15 cellular contexts compared by ENCODE assay signal in the genomic region with DNA sequence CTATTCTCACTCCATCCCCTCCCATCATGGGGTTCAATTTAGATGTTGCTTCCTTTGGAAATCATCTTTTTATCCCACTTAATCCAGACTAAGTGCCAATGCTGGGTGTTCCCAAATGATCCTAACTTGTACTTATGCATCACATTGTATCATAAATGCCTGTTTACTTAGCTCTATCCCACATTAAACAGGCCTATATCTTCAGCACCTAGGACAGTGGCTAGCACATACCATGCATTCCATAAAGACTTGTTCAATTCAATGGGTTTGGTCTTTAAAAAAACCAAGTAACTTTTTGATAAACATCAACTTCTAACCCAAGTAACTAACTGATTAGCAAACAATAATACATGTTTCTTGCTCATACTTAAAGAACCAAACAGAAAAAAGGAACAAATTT. TPM values are rescaled to one million over a fixed set of nuclear protein-coding genes. Genes with fewer than 3 reads are reported as not detected.
A peak's percentile ranks its signal among the peaks of the same experiment; 100 is the strongest.
DNase-seq lines count a peak whose midpoint lies in the region; ATAC-seq and TF ChIP-seq lines count a peak whose summit lies in the region.
"Had no signal": no experiment of that assay in that cellular context is flagged by ENCODE, and none has a peak within 500 bp of the region (broad histone marks: within the 10 kb centered on the region; RNA-seq: fewer than 3 reads in every experiment).

No MANE protein-coding gene starts in this region.

- ATAC-seq in IMR-90 (ENCODE audit: low read depth), result peak; percentile 77
- ATAC-seq in GM21390 (IDR thresholded peaks at IDR 0.05; ENCODE audit: unreplicated experiment), result no peak
- ATAC-seq in HG02610 (IDR thresholded peaks at IDR 0.05; ENCODE audit: unreplicated experiment), result no peak
- ATAC-seq: natural killer cell treated with Interleukin-12 subunit alpha and Interleukin-12 subunit beta and Interleukin-15 and Interleukin-18, amount 100 ng/mL, for 72 hours had no signal

- H2BK5ac ChIP-seq in IMR-90 (ENCODE audit: low read depth, low read length, poor library complexity, severe bottlenecking), result no peak overlapping the region

- peaks cover 2% of the 10 kb centered on the region for H3K36me3 ChIP-seq in IMR-90 (ENCODE audit: control insufficient read depth, insufficient read depth, low read length)
- H3K36me3 ChIP-seq: Peyer's patch had no signal

- no peak overlapping the region for H3K56ac ChIP-seq in IMR-90 (ENCODE audit: extremely low read depth, insufficient read depth, low read length)

- H3K27ac Mint-ChIP-seq in T-helper 2 cell treated with Interferon-gamma antibody and Interleukin-4, amounts not matched to agents 5 μg/mL and 100 μg/mL, for 36 hours, result no peak overlapping the region
- H3K27ac Mint-ChIP-seq: natural killer cell treated with Interleukin-12 subunit alpha and Interleukin-12 subunit beta and Interleukin-15 and Interleukin-18, amount 100 ng/mL, for 72 hours had no signal

- peaks cover 8% of the 10 kb centered on the region for H3K36me3 Mint-ChIP-seq in T-helper 2 cell treated with Interferon-gamma antibody and Interleukin-4, amounts not matched to agents 5 μg/mL and 100 μg/mL, for 36 hours (ENCODE audit: low read depth)
- H3K36me3 Mint-ChIP-seq: natural killer cell treated with Interleukin-12 subunit alpha and Interleukin-12 subunit beta and Interleukin-15 and Interleukin-18, amount 100 ng/mL, for 72 hours had no signal

- no peak overlapping the region for H2BK20ac ChIP-seq in IMR-90 (ENCODE audit: low read depth, low read length)

- H3K9me3 Mint-ChIP-seq in T-helper 2 cell treated with Interferon-gamma antibody and Interleukin-4, amounts not matched to agents 5 μg/mL and 100 μg/mL, for 36 hours, result no peaks in the 10 kb centered on the region
- H3K9me3 Mint-ChIP-seq: natural killer cell treated with Interleukin-12 subunit alpha and Interleukin-12 subunit beta and Interleukin-15 and Interleukin-18, amount 100 ng/mL, for 72 hours had no signal

- POLR2A ChIA-PET in IMR-90 (lab: Charles Lee; ENCODE audit: unreplicated experiment), result no interaction called here

- TF ChIP-seq POLR2A in IMR-90 (IDR thresholded peaks at IDR 0.05; ENCODE audit: low read depth, low read length), result no peak

- in situ Hi-C loops in IMR-90 (cut with MboI; ENCODE audit: low sequenced_read_pairs) (loop anchor here (10.0 kb wide), 1 partner anchor 215 kb away; a partner anchor contains a TSS), astrocyte of the cerebellum (cut with HindIII; ENCODE audit: low sequenced_read_pairs) (no loop called here)

- DNase-seq in AG10803 (ENCODE audit: low read depth), result peak; percentile 34
- peak; percentile 54 for DNase-seq in IMR-90
- DNase-seq in astrocyte of the cerebellum (ENCODE audit: low read depth), result peak; percentile 18
- peak; percentile 45 for DNase-seq in iPS-NIHi11 (ENCODE audit: low spot score)
- DNase-seq in T-helper 2 cell treated with Interferon-gamma antibody and Interleukin-4, amounts not matched to agents 5 μg/mL and 100 μg/mL, for 36 hours (ENCODE audit: low spot score), result no peak
- no peak for DNase-seq in NCI-H2227 treated with DMSO at 0.1 percent for 48 hours (lab: John Stamatoyannopoulos, UW)
- DNase-seq: activated CD4-positive, CD25-positive, alpha-beta regulatory T cell treated with anti-CD3 and anti-CD28 coated beads, Interleukin-2, amount 50 U/mL, for 72 hours; activated effector memory CD4-positive, alpha-beta T cell treated with anti-CD3 and anti-CD28 coated beads, Interleukin-2, amount 50 U/mL, for 16 hours; effector CD4-positive, alpha-beta T cell; NCI-H2029 treated with DMSO at 0.1 percent for 48 hours; Peyer's patch; stimulated activated naive CD4-positive, alpha-beta T cell had no signal

- H4K20me1 ChIP-seq in IMR-90 (ENCODE audit: insufficient read depth, low read length), result peaks cover 86% of the 10 kb centered on the region

- peaks cover 8% of the 10 kb centered on the region for H3K4me1 Mint-ChIP-seq in T-helper 2 cell treated with Interferon-gamma antibody and Interleukin-4, amounts not matched to agents 5 μg/mL and 100 μg/mL, for 36 hours (ENCODE audit: low read depth)

- TF ChIP-seq RAD21 in IMR-90 (IDR thresholded peaks at IDR 0.05; ENCODE audit: low read length), result no peak

- no peak overlapping the region for H2BK120ac ChIP-seq in IMR-90 (ENCODE audit: low read depth, low read length)

- H2BK15ac ChIP-seq in IMR-90 (ENCODE audit: low read depth, low read length), result no peak overlapping the region

- H4K8ac ChIP-seq in IMR-90 (ENCODE audit: low read depth in 2 of 2, low read length in 2 of 2), result no peak overlapping the region

- H3K27ac ChIP-seq in IMR-90 (ENCODE audit: insufficient read depth, low read length), result no peak overlapping the region
- H3K27ac ChIP-seq: Peyer's patch had no signal

- intact Hi-C loops in IMR-90 (cut with micrococcal nuclease), result loop anchor here (5.0 kb wide), 1 partner anchor 37 kb away; no protein-coding TSS in a partner anchor

- H2AK5ac ChIP-seq in IMR-90 (ENCODE audit: low read depth, low read length), result no peak overlapping the region

- CTCF ChIA-PET in IMR-90 (lab: Yijun Ruan, JAX), result no interaction called here

- H2AFZ ChIP-seq in IMR-90 (replicated peaks; ENCODE audit: low read length, poor library complexity), result no peak overlapping the region

- peaks cover 37 to 74% of the 10 kb centered on the region in 2 experiments for H3K79me1 ChIP-seq in IMR-90 (ENCODE audit: low read depth in 1 of 2, low read length in 2 of 2)

- no peak overlapping the region for H4K91ac ChIP-seq in IMR-90 (ENCODE audit: insufficient read depth, low read depth, low read length)

- H3K9me1 ChIP-seq in IMR-90 (ENCODE audit: insufficient read depth, low read length), result peaks cover 4% of the 10 kb centered on the region; the same call in 1 of the 2 replicates

- H3K4ac ChIP-seq in IMR-90 (ENCODE audit: low read depth, low read length), result no peak overlapping the region

- no TSS peak for BruUV-seq in IMR-90 (replicated peaks; lab: Mats Ljungman, UMichigan)

- no peaks in the 10 kb centered on the region for H3K9me3 ChIP-seq in IMR-90 (ENCODE audit: control insufficient read depth, insufficient read depth, low read length)
- H3K9me3 ChIP-seq: Peyer's patch had no signal

- no peak overlapping the region for H2AK9ac ChIP-seq in IMR-90 (replicated peaks; ENCODE audit: low read depth, low read length, poor library complexity)

- dilution Hi-C loops in IMR-90 (cut with HindIII; ENCODE audit: low sequenced_read_pairs, unreplicated experiment), result no loop called here

- H3K27me3 Mint-ChIP-seq in T-helper 2 cell treated with Interferon-gamma antibody and Interleukin-4, amounts not matched to agents 5 μg/mL and 100 μg/mL, for 36 hours (ENCODE audit: low read depth), result no peaks in the 10 kb centered on the region
- H3K27me3 Mint-ChIP-seq: natural killer cell treated with Interleukin-12 subunit alpha and Interleukin-12 subunit beta and Interleukin-15 and Interleukin-18, amount 100 ng/mL, for 72 hours had no signal

- H3K18ac ChIP-seq in IMR-90 (ENCODE audit: low read depth, low read length), result no peak overlapping the region

- no peak overlapping the region for H3K14ac ChIP-seq in IMR-90 (replicated peaks; ENCODE audit: low read depth, low read length)

- H3K27me3 ChIP-seq in IMR-90 (ENCODE audit: control insufficient read depth, insufficient read depth, low read length), result no peaks in the 10 kb centered on the region
- H3K27me3 ChIP-seq: Peyer's patch had no signal

- no peak overlapping the region for H3K4me3 Mint-ChIP-seq in T-helper 2 cell treated with Interferon-gamma antibody and Interleukin-4, amounts not matched to agents 5 μg/mL and 100 μg/mL, for 36 hours
- H3K4me3 Mint-ChIP-seq: natural killer cell treated with Interleukin-12 subunit alpha and Interleukin-12 subunit beta and Interleukin-15 and Interleukin-18, amount 100 ng/mL, for 72 hours had no signal

- TF ChIP-seq CTCF in AG10803 (conservative IDR thresholded peaks at IDR 0.05; ENCODE audit: low read length) (no peak), IMR-90 (conservative IDR thresholded peaks at IDR 0.05; ENCODE audit: low read depth, low read length) (no peak), astrocyte of the cerebellum (IDR thresholded peaks at IDR 0.05; ENCODE audit: low read depth, low read length, missing control alignments) (no peak)

- no peak overlapping the region for H3K23ac ChIP-seq in IMR-90 (ENCODE audit: low read depth, low read length)

- H3K4me3 ChIP-seq in AG10803 (ENCODE audit: low read length) (no peak overlapping the region), IMR-90 (ENCODE audit: insufficient read depth, low read depth, low read length) (no peak overlapping the region), astrocyte of the cerebellum (ENCODE audit: low read depth, low read length) (no peak overlapping the region)
- H3K4me3 ChIP-seq: Peyer's patch had no signal

- H3K4me2 ChIP-seq in IMR-90 (ENCODE audit: low read depth, low read length), result no peak overlapping the region

- H3K9ac ChIP-seq in IMR-90 (ENCODE audit: low read depth, low read length), result no peak overlapping the region

- 0 out of 2 replicates have a peak, but pooled peaks cover 1% of the 10 kb centered on the region for H3K4me1 ChIP-seq in IMR-90 (ENCODE audit: control insufficient read depth, insufficient read depth, low read length)
- H3K4me1 ChIP-seq: Peyer's patch had no signal

- no peak overlapping the region for H4K5ac ChIP-seq in IMR-90 (ENCODE audit: low read depth, low read length)

TF ChIP-seq in IMR-90, 13 proteins besides CTCF, POLR2A, EP300 and RAD21 (continues in another document):
- no peak for TF ChIP-seq MAFK (IDR thresholded peaks at IDR 0.05; ENCODE audit: low read depth, low read length)
- TF ChIP-seq, protein P1, sequence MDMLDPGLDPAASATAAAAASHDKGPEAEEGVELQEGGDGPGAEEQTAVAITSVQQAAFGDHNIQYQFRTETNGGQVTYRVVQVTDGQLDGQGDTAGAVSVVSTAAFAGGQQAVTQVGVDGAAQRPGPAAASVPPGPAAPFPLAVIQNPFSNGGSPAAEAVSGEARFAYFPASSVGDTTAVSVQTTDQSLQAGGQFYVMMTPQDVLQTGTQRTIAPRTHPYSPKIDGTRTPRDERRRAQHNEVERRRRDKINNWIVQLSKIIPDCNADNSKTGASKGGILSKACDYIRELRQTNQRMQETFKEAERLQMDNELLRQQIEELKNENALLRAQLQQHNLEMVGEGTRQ (IDR thresholded peaks at IDR 0.05; ENCODE audit: low read depth, low read length), result no peak
- no peak for TF ChIP-seq CHD1 (IDR thresholded peaks at IDR 0.05; ENCODE audit: low read depth, low read length)
- TF ChIP-seq RFX5 (IDR thresholded peaks at IDR 0.05; ENCODE audit: low read depth, low read length), result no peak
- TF ChIP-seq SMC3 (IDR thresholded peaks at IDR 0.05; ENCODE audit: low read depth, low read length), result no peak

RNA-seq across cellular contexts. Expression of a gene that starts 40.6 kb away (rescaled TPM):
- 18.5 and 26.7 TPM in 2 replicates for total RNA-seq in IMR-90 (2012; rRNA removed)
- 13.9 and 19.1 TPM in 2 replicates for polyA plus RNA-seq in IMR-90 (2012; rRNA removed)
- 1.9 and 3.8 TPM in 2 replicates for polyA plus RNA-seq in IMR-90 (2012; cell fraction: cytosol; rRNA removed)
- polyA plus RNA-seq in IMR-90 (2012; cell fraction: nucleus; rRNA removed; ENCODE audit: low replicate concordance), result 1.3 and 13.3 TPM in 2 replicates

RNA-seq across cellular contexts. Expression of a gene that starts 41.0 kb away (rescaled TPM):
- 15.8 and 49.7 TPM in 2 replicates for total RNA-seq in IMR-90 (2012; rRNA removed)
- 47.6 and 51.2 TPM in 2 replicates for polyA plus RNA-seq in IMR-90 (2012; rRNA removed)
- polyA plus RNA-seq in IMR-90 (2012; cell fraction: cytosol; rRNA removed), result 20.9 and 28.0 TPM in 2 replicates
- 3.7 and 17.0 TPM in 2 replicates for polyA plus RNA-seq in IMR-90 (2012; cell fraction: nucleus; rRNA removed; ENCODE audit: low replicate concordance)

Comparison
In these comparisons a context has a peak if more than half of its experiments do, and no peak if none do; other contexts are left out.
1. DNase-seq: peak in AG10803 (single experiment), IMR-90 (single experiment), astrocyte of the cerebellum (single experiment) and iPS-NIHi11 (single experiment); none in T-helper 2 cell treated with Interferon-gamma antibody and Interleukin-4, amounts not matched to agents 5 μg/mL and 100 μg/mL, for 36 hours (single experiment) and NCI-H2227 treated with DMSO at 0.1 percent for 48 hours (single experiment).